Comparison of ENCODE assay signal across 8 cellular contexts in genomic region chr4:177554966-177555574, GRCh38.
A peak's percentile ranks its signal among the peaks of the same experiment; 100 is the strongest.
DNase-seq lines count a peak whose midpoint lies in the region; ATAC-seq and TF ChIP-seq lines count a peak whose summit lies in the region.

No MANE protein-coding gene starts in this region.

- H3K9me3 ChIP-seq in gastroesophageal sphincter (no peaks in the 10 kb centered on the region), upper lobe of right lung (no peaks in the 10 kb centered on the region)

- no peaks in the 10 kb centered on the region for H3K27me3 ChIP-seq in gastroesophageal sphincter
- no peaks in the 10 kb centered on the region for H3K27me3 ChIP-seq in upper lobe of right lung

- H3K4me1 ChIP-seq in gastroesophageal sphincter (no peaks in the 10 kb centered on the region), upper lobe of right lung (no peaks in the 10 kb centered on the region)

- peak in 3 of 4 experiments; percentile 22 to 45 (median 30) for TF ChIP-seq CTCF in gastroesophageal sphincter (IDR thresholded peaks at IDR 0.05)
- TF ChIP-seq CTCF in upper lobe of right lung (IDR thresholded peaks at IDR 0.05), result peak; percentile 58

- POLR2A ChIA-PET in HEK293T (lab: Yijun Ruan, JAX), result no interaction called here

- H3K27ac ChIP-seq in gastroesophageal sphincter (no peak overlapping the region), upper lobe of right lung (no peak overlapping the region)

- H3K36me3 ChIP-seq in gastroesophageal sphincter (no peaks in the 10 kb centered on the region), upper lobe of right lung (no peaks in the 10 kb centered on the region)

- H3K4me3 ChIP-seq in gastroesophageal sphincter, result no peak overlapping the region
- H3K4me3 ChIP-seq in upper lobe of right lung, result no peak overlapping the region

- TF ChIP-seq EP300 in gastroesophageal sphincter (IDR thresholded peaks at IDR 0.05), result no peak

- WGBS in gastroesophageal sphincter (ENCODE audit: low coverage in 1 of 2), 2 donors, result 27 to 33% methylated on average over 2 of the region's 2 CpGs

- no peak for TF ChIP-seq POLR2A in gastroesophageal sphincter (IDR thresholded peaks at IDR 0.05)

- intact Hi-C loops in upper lobe of right lung (cut with DNase I), result no loop called here

- peak; percentile 23 for DNase-seq in SKM-1 treated with dmso at 0.1 percent for 144 hours (lab: John Stamatoyannopoulos, UW; ENCODE audit: unreplicated experiment)
- no peak for DNase-seq in SKM-1 (lab: John Stamatoyannopoulos, UW; ENCODE audit: unreplicated experiment)
- DNase-seq in HEK293T (ENCODE audit: extremely low spot score), result peak; percentile 26
- no peak for DNase-seq in upper lobe of right lung
- DNase-seq in activated naive CD4-positive, alpha-beta T cell treated with anti-CD3 and anti-CD28 coated beads, Interleukin-2, amount 50 U/mL, for 16 hours, result no peak

- ATAC-seq in SK-N-SH treated with all-trans-retinoic acid at 6 μM for 48 hours, result peak; percentile 65; the same call in 2 of the 3 replicates
- ATAC-seq in gastroesophageal sphincter, result no peak
- ATAC-seq in upper lobe of right lung, result no peak
- no peak for ATAC-seq in HG03571 (IDR thresholded peaks at IDR 0.05; ENCODE audit: unreplicated experiment)

- CTCF ChIA-PET in HEK293T (lab: Yijun Ruan, JAX), result interaction anchor here (0.7 to 2.3 kb wide), 2 partner anchors 305 to 465 kb away, joined by 3 to 5 read pairs; no protein-coding TSS in a partner anchor

TF ChIP-seq in HEK293T, 16 proteins besides CTCF, POLR2A, EP300 and RAD21:
- TF ChIP-seq SUZ12 (IDR thresholded peaks at IDR 0.05) (no peak), FOXK2 (IDR thresholded peaks at IDR 0.05) (no peak), ZNF384 (IDR thresholded peaks at IDR 0.05) (no peak), BHLHE40 (IDR thresholded peaks at IDR 0.05; ENCODE audit: borderline replicate concordance) (no peak), FOXA1 (IDR thresholded peaks at IDR 0.05) (no peak), ARNT (IDR thresholded peaks at IDR 0.05) (no peak), TARDBP (IDR thresholded peaks at IDR 0.05) (no peak), NFRKB (IDR thresholded peaks at IDR 0.05) (no peak), SP1 (IDR thresholded peaks at IDR 0.05) (no peak), L3MBTL2 (conservative IDR thresholded peaks at IDR 0.05) (no peak), FOXM1 (IDR thresholded peaks at IDR 0.05; ENCODE audit: borderline replicate concordance) (no peak), ELF4 (IDR thresholded peaks at IDR 0.05) (no peak), CTBP1 (IDR thresholded peaks at IDR 0.05; ENCODE audit: borderline replicate concordance) (no peak), HDGF (IDR thresholded peaks at IDR 0.05; ENCODE audit: borderline replicate concordance) (no peak)

TF ChIP-seq in SK-N-SH treated with all-trans-retinoic acid at 6 μM for 48 hours, 23 proteins besides CTCF, POLR2A, EP300 and RAD21:
- TF ChIP-seq TOX (CRISPR knock-in tag; IDR thresholded peaks at IDR 0.05; ENCODE audit: borderline replicate concordance) (no peak), ZNF8 (CRISPR knock-in tag; IDR thresholded peaks at IDR 0.05) (no peak), CSRNP3 (CRISPR knock-in tag; IDR thresholded peaks at IDR 0.05) (no peak), POU6F1 (CRISPR knock-in tag; IDR thresholded peaks at IDR 0.05; ENCODE audit: borderline replicate concordance, low read depth) (no peak), BACH2 (CRISPR knock-in tag; IDR thresholded peaks at IDR 0.05; ENCODE audit: borderline replicate concordance) (no peak), ESRRG (CRISPR knock-in tag; IDR thresholded peaks at IDR 0.05) (no peak), ZC3H10 (CRISPR knock-in tag; IDR thresholded peaks at IDR 0.05) (no peak), ZFP3 (CRISPR knock-in tag; IDR thresholded peaks at IDR 0.05) (no peak), SNAI2 (CRISPR knock-in tag; IDR thresholded peaks at IDR 0.05) (no peak), TSHZ2 (CRISPR knock-in tag; IDR thresholded peaks at IDR 0.05) (no peak), CSDC2 (CRISPR knock-in tag; IDR thresholded peaks at IDR 0.05) (no peak), ZFP30 (CRISPR knock-in tag; IDR thresholded peaks at IDR 0.05) (no peak), ZNF70 (CRISPR knock-in tag; IDR thresholded peaks at IDR 0.05) (no peak), PATZ1 (CRISPR knock-in tag; IDR thresholded peaks at IDR 0.05; ENCODE audit: borderline replicate concordance) (no peak), CREB5 (CRISPR knock-in tag; IDR thresholded peaks at IDR 0.05; ENCODE audit: low read depth) (no peak), RARB (CRISPR knock-in tag; IDR thresholded peaks at IDR 0.05) (no peak)

Comparison
In these comparisons a context has a peak if more than half of its experiments do, and no peak if none do; other contexts are left out.
1. DNase-seq: peak in SKM-1 treated with dmso at 0.1 percent for 144 hours (single experiment) and HEK293T (single experiment); none in SKM-1 (single experiment), upper lobe of right lung (single experiment) and activated naive CD4-positive, alpha-beta T cell treated with anti-CD3 and anti-CD28 coated beads, Interleukin-2, amount 50 U/mL, for 16 hours (single experiment).